ENCODE assay signal across 9 cellular contexts in genomic region chr12:110224379-110225304, GRCh38. TPM values are rescaled to one million over a fixed set of nuclear protein-coding genes. Genes with fewer than 3 reads are reported as not detected.
A peak's percentile ranks its signal among the peaks of the same experiment; 100 is the strongest.
DNase-seq lines count a peak whose midpoint lies in the region; ATAC-seq, FAIRE-seq and TF ChIP-seq lines count a peak whose summit lies in the region.
"Had no signal": no experiment of that assay in that cellular context is flagged by ENCODE, and none has a peak within 500 bp of the region (broad histone marks: within the 10 kb centered on the region; RNA-seq: fewer than 3 reads in every experiment).

No MANE protein-coding gene starts in this region.

- no peak overlapping the region for H2BK15ac ChIP-seq in H1 (ENCODE audit: low read length)

- no peaks in the 10 kb centered on the region for H3K23me2 ChIP-seq in H1 (ENCODE audit: low read depth, low read length)

- peak in 1 of 3 experiments; percentile 48; a peak in 2 of 4 replicates for TF ChIP-seq CTCF in H1 (IDR thresholded peaks at IDR 0.05; ENCODE audit: control extremely low read depth in 1 of 3, insufficient read depth in 1 of 3, low read depth in 1 of 3, low read length in 3 of 3)

- intact Hi-C loops in naive thymus-derived CD4-positive, alpha-beta T cell (cut with micrococcal nuclease), result loop anchor here (1.0 kb wide), 1 partner anchor 124 kb away; no protein-coding TSS in a partner anchor

- ATAC-seq in GM21619 (IDR thresholded peaks at IDR 0.05; ENCODE audit: unreplicated experiment), result no peak
- no peak for ATAC-seq in naive thymus-derived CD4-positive, alpha-beta T cell

- H2AFZ ChIP-seq in H1 (ENCODE audit: low read length), result no peak overlapping the region

- H3K4me3 ChIP-seq in H1 (ENCODE audit: extremely low read depth in 1 of 4, insufficient read depth in 2 of 4, low read depth in 3 of 4, low read length in 4 of 4), result no peak overlapping the region
- H3K4me3 ChIP-seq in mucosa of rectum (ENCODE audit: low read length in 2 of 2), result peak overlapping the region; percentile 52 to 68
- no peak overlapping the region for H3K4me3 ChIP-seq in naive thymus-derived CD4-positive, alpha-beta T cell (ENCODE audit: low read length)

- no peak overlapping the region for H2BK12ac ChIP-seq in H1 (ENCODE audit: low read depth, low read length)

- H3K36me3 ChIP-seq in H1 (ENCODE audit: control insufficient read depth in 2 of 4, insufficient read depth in 4 of 4, low read length in 3 of 4) (no peaks in the 10 kb centered on the region), mucosa of rectum (ENCODE audit: control insufficient read depth in 2 of 2, insufficient read depth in 2 of 2, low read length in 2 of 2) (no peaks in the 10 kb centered on the region)
- no peaks in the 10 kb centered on the region for H3K36me3 ChIP-seq in naive thymus-derived CD4-positive, alpha-beta T cell (ENCODE audit: control insufficient read depth in 2 of 3, insufficient read depth in 3 of 3, low read length in 3 of 3)

- H3K9me3 Mint-ChIP-seq in naive thymus-derived CD4-positive, alpha-beta T cell, result no peaks in the 10 kb centered on the region
- H3K9me3 Mint-ChIP-seq: IgD-negative memory B cell had no signal

- no peak for TF ChIP-seq EP300 in H1 (IDR thresholded peaks at IDR 0.05; ENCODE audit: borderline replicate concordance in 1 of 2, low read depth in 2 of 2, low read length in 2 of 2)

- H3K9me3 ChIP-seq in H1 (ENCODE audit: insufficient read depth in 2 of 2, low read depth in 1 of 2, low read length in 1 of 2) (no peaks in the 10 kb centered on the region), mucosa of rectum (ENCODE audit: control insufficient read depth in 2 of 2, low read length in 2 of 2) (no peaks in the 10 kb centered on the region)
- H3K9me3 ChIP-seq in naive thymus-derived CD4-positive, alpha-beta T cell (ENCODE audit: control insufficient read depth in 2 of 3, low read length in 3 of 3), result no peaks in the 10 kb centered on the region

- H2BK5ac ChIP-seq in H1 (ENCODE audit: low read depth, low read length), result no peak overlapping the region

- CTCF ChIA-PET in H1 (lab: Charles Lee; ENCODE audit: partially characterized antibody), result interaction anchor here (0.6 to 4.8 kb wide), 11 partner anchors 12 to 127 kb away, joined by 3 to 17 read pairs (median 4); no protein-coding TSS in a partner anchor
- CTCF ChIA-PET in naive thymus-derived CD4-positive, alpha-beta T cell (lab: Charles Lee), result interaction anchor here (1.0 kb wide), 1 partner anchor 123 kb away, joined by 3 read pairs; no protein-coding TSS in a partner anchor

- peaks cover 0 to 2% (median 0%) of the 10 kb centered on the region in 5 donors for H3K36me3 Mint-ChIP-seq in naive thymus-derived CD4-positive, alpha-beta T cell
- H3K36me3 Mint-ChIP-seq: IgD-negative memory B cell had no signal

- no peak overlapping the region for H4K5ac ChIP-seq in H1 (ENCODE audit: insufficient read length, low read depth, low read length)

- peaks cover 0 to 5% (median 0%) of the 10 kb centered on the region in 7 donors for H3K4me1 Mint-ChIP-seq in naive thymus-derived CD4-positive, alpha-beta T cell

- H4K20me1 ChIP-seq in H1 (replicated peaks in 1 of 2; ENCODE audit: control insufficient read depth in 1 of 2, insufficient read depth in 2 of 2, low read length in 2 of 2), result peaks cover 0 to 1% of the 10 kb centered on the region in 2 experiments

- no peak for FAIRE-seq in H1 (lab: Jason Lieb, UNC)

- POLR2A ChIA-PET in H1 (lab: Charles Lee; ENCODE audit: partially characterized antibody), result no interaction called here
- POLR2A ChIA-PET in naive thymus-derived CD4-positive, alpha-beta T cell (lab: Charles Lee), result no interaction called here

- H3K9ac ChIP-seq in H1 (replicated peaks in 1 of 4; ENCODE audit: extremely low read depth in 1 of 4, low read depth in 3 of 4, low read length in 3 of 4) (no peak overlapping the region; a peak in 1 of 7 replicates), mucosa of rectum (ENCODE audit: low read depth in 1 of 2, low read length in 2 of 2) (peak overlapping the region; percentile 5 to 60)

- no peak overlapping the region for H3K23ac ChIP-seq in H1 (ENCODE audit: insufficient read length)

- no peaks in the 10 kb centered on the region for H3K79me2 ChIP-seq in H1 (ENCODE audit: control insufficient read depth in 1 of 2, insufficient read depth in 2 of 2, low read length in 2 of 2)

- H3K27ac Mint-ChIP-seq in naive thymus-derived CD4-positive, alpha-beta T cell, result no peak overlapping the region
- H3K27ac Mint-ChIP-seq: IgD-negative memory B cell had no signal

- no peak overlapping the region for H3K4me2 ChIP-seq in H1 (ENCODE audit: insufficient read depth in 1 of 2, low read depth in 2 of 2, low read length in 2 of 2)

- no peak overlapping the region for H3K14ac ChIP-seq in H1 (ENCODE audit: insufficient read length)

- no peak overlapping the region for H3K4ac ChIP-seq in H1 (replicated peaks; ENCODE audit: insufficient read length, low read depth, low read length)

- no peak overlapping the region for H4K91ac ChIP-seq in H1 (replicated peaks; ENCODE audit: insufficient read length, low read length)

- H2AK5ac ChIP-seq in H1 (ENCODE audit: low read depth, low read length), result no peak overlapping the region

- no peak overlapping the region for H2BK20ac ChIP-seq in H1 (ENCODE audit: low read length)

- H3K79me1 ChIP-seq in H1 (ENCODE audit: low read depth, low read length), result no peaks in the 10 kb centered on the region

- H3K18ac ChIP-seq in H1 (ENCODE audit: extremely low read depth, low read length), result no peak overlapping the region

- peaks cover 0 to 26% (median 0%) of the 10 kb centered on the region in 5 donors for H3K27me3 Mint-ChIP-seq in naive thymus-derived CD4-positive, alpha-beta T cell
- H3K27me3 Mint-ChIP-seq: IgD-negative memory B cell had no signal

- peak; percentile 78 for DNase-seq in EL
- peak; percentile 77 for DNase-seq in NCI-H446 treated with DMSO at 0.1 percent for 48 hours (lab: John Stamatoyannopoulos, UW)
- no peak for DNase-seq in H1 (ENCODE audit: low read depth in 1 of 2, low spot score in 2 of 2)
- DNase-seq in RPMI8226, result no peak
- DNase-seq in activated CD4-positive, alpha-beta T cell treated with anti-CD3 and anti-CD28 coated beads for 48 hours, result no peak
- no peak for DNase-seq in naive thymus-derived CD4-positive, alpha-beta T cell

- TF ChIP-seq POLR2A in H1 (IDR thresholded peaks at IDR 0.05; ENCODE audit: control extremely low read depth in 1 of 2, low read depth in 2 of 2, low read length in 2 of 2), result no peak

- TF ChIP-seq RAD21 in H1 (IDR thresholded peaks at IDR 0.05 in 1 of 2, conservative IDR thresholded peaks at IDR 0.05 in 1 of 2; ENCODE audit: low read depth in 2 of 2, low read length in 2 of 2), result peak; percentile 20 to 29; a peak in 2 of 4 replicates

- H3K27ac ChIP-seq in H1 (ENCODE audit: low read depth, low read length) (no peak overlapping the region), mucosa of rectum (ENCODE audit: low read depth in 2 of 2, low read length in 2 of 2) (peak overlapping the region; percentile 35 to 56)
- H3K27ac ChIP-seq in naive thymus-derived CD4-positive, alpha-beta T cell (ENCODE audit: low read depth, low read length), result no peak overlapping the region

- no peak overlapping the region for H3K56ac ChIP-seq in H1 (replicated peaks; ENCODE audit: insufficient read length, low read depth, low read length)

- no peak overlapping the region for H4K8ac ChIP-seq in H1 (ENCODE audit: extremely low read depth, insufficient read depth, low read length)

- H3K4me1 ChIP-seq in H1 (replicated peaks in 1 of 4; ENCODE audit: control insufficient read depth in 3 of 4, insufficient read depth in 4 of 4, low read length in 3 of 4), result peaks cover 0 to 2% (median 0%) of the 10 kb centered on the region in 4 experiments; a peak in 1 of 7 replicates
- H3K4me1 ChIP-seq in mucosa of rectum (ENCODE audit: control insufficient read depth in 2 of 2, insufficient read depth in 2 of 2, low read length in 2 of 2), result peaks cover 3 to 6% of the 10 kb centered on the region in 2 donors
- H3K4me1 ChIP-seq in naive thymus-derived CD4-positive, alpha-beta T cell (ENCODE audit: control insufficient read depth in 2 of 2, insufficient read depth in 2 of 2, low read length in 2 of 2), result no peaks in the 10 kb centered on the region

- WGBS in H1 (ENCODE audit: extremely low coverage in 1 of 2, insufficient coverage in 1 of 2, insufficient read length in 1 of 2, insufficient replicate concordance in 2 of 2, low coverage in 1 of 2, low lambda C conversion rate in 2 of 2, missing lambda C conversion rate in 1 of 2), 2 experiments, result 90% methylated on average over 10 of the region's 10 CpGs; no CpG with 5 or more reads in 1 of the 2 experiments

- no peak overlapping the region for H3K4me3 Mint-ChIP-seq in naive thymus-derived CD4-positive, alpha-beta T cell
- H3K4me3 Mint-ChIP-seq: IgD-negative memory B cell had no signal

- no peak overlapping the region for H2BK120ac ChIP-seq in H1 (replicated peaks; ENCODE audit: low read depth, low read length)

- H3K27me3 ChIP-seq in H1 (replicated peaks in 1 of 4; ENCODE audit: control insufficient read depth in 3 of 4, extremely low read depth in 1 of 4, insufficient read depth in 3 of 4, low read length in 3 of 4), result no peaks in the 10 kb centered on the region
- no peaks in the 10 kb centered on the region for H3K27me3 ChIP-seq in mucosa of rectum (ENCODE audit: control insufficient read depth in 2 of 2, insufficient read depth in 2 of 2, low read length in 2 of 2)
- H3K27me3 ChIP-seq in naive thymus-derived CD4-positive, alpha-beta T cell (ENCODE audit: control insufficient read depth in 2 of 2, insufficient read depth in 2 of 2, low read length in 2 of 2), result no peaks in the 10 kb centered on the region

TF ChIP-seq in H1, 55 proteins besides CTCF, POLR2A, EP300 and RAD21:
- no peak for TF ChIP-seq SUZ12 (IDR thresholded peaks at IDR 0.05; ENCODE audit: low read length)
- no peak for TF ChIP-seq CBX5 (IDR thresholded peaks at IDR 0.05; ENCODE audit: low read depth, low read length)
TF ChIP-seq in H1: peak in this region for 0.

RNA-seq across cellular contexts. Expression of gene ATP2A2, which starts 56.4 kb away (rescaled TPM):
- 271 and 275 TPM in 2 replicates for total RNA-seq in H1 (2021; fragmentation: NEBNext Ultra II Directional; extraction: Animal tissue kit (Norgen Biotek cat#: 25700))
- polyA plus RNA-seq in H1 (2011; rRNA removed), result 86.1 and 108 TPM in 2 replicates
- 68.1 TPM for polyA plus RNA-seq in H1 (2011; cell fraction: cytosol; rRNA removed)
- polyA plus RNA-seq in H1 (2011; cell fraction: nucleus; rRNA removed), result 223 TPM
- polyA plus RNA-seq in H1 (2012, experiment 1 of 2), result 156 to 188 TPM (median 182 TPM) in 4 replicates
- polyA plus RNA-seq in H1 (2012, experiment 2 of 2), result 31.3 TPM
- 215 TPM for polyA plus RNA-seq in H1 (2013, experiment 1 of 2)
- 215 TPM for polyA plus RNA-seq in H1 (2013, experiment 2 of 2)
- polyA minus RNA-seq in H1 (2011; rRNA and poly(A)+ RNA removed), result 236 and 249 TPM in 2 replicates
- polyA minus RNA-seq in H1 (2011; cell fraction: cytosol; rRNA and poly(A)+ RNA removed), result 106 TPM
- polyA minus RNA-seq in H1 (2011; cell fraction: nucleus; rRNA and poly(A)+ RNA removed), result 156 TPM
- 100 to 1,000 TPM in 2 of 5 experiments, 10 to 100 TPM in 3; 81.4 to 160 (median 83.9) TPM for total RNA-seq in naive thymus-derived CD4-positive, alpha-beta T cell
- polyA plus RNA-seq in naive thymus-derived CD4-positive, alpha-beta T cell, result 1 to 10 TPM; 2.1 to 2.5 TPM

Comparison
In these comparisons a context has a peak if more than half of its experiments do, and no peak if none do; other contexts are left out.
1. DNase-seq: peak in EL (single experiment) and NCI-H446 treated with DMSO at 0.1 percent for 48 hours (single experiment); none in H1 (0 of 2), RPMI8226 (single experiment), activated CD4-positive, alpha-beta T cell treated with anti-CD3 and anti-CD28 coated beads for 48 hours (single experiment) and naive thymus-derived CD4-positive, alpha-beta T cell (0 of 9).
2. H3K27ac ChIP-seq: peak in mucosa of rectum (2 of 2); none in H1 (single experiment) and naive thymus-derived CD4-positive, alpha-beta T cell (single experiment).
3. H3K4me3 ChIP-seq: peak in mucosa of rectum (2 of 2); none in H1 (0 of 4) and naive thymus-derived CD4-positive, alpha-beta T cell (single experiment).
4. H3K9ac ChIP-seq: peak in mucosa of rectum (2 of 2); none in H1 (0 of 4).